ENCODE assay signal across 1 cellular context in genomic region chr19:4052993-4053422, GRCh38.
TF ChIP-seq lines count a peak whose summit lies in the region.

No MANE protein-coding gene starts in this region.

TF ChIP-seq in HepG2, 621 proteins besides CTCF, POLR2A, EP300 and RAD21 (continues in another document):
- 0 out of 2 replicates have a peak, but pooled peaks have one; percentile 1 for TF ChIP-seq UBTF (CRISPR knock-in tag; IDR thresholded peaks at IDR 0.05)
- no peak for TF ChIP-seq EZH2 (conservative IDR thresholded peaks at IDR 0.05; ENCODE audit: low read depth, low read length)
- TF ChIP-seq NCOR1 (IDR thresholded peaks at IDR 0.05; ENCODE audit: borderline replicate concordance, low read length) = peak; percentile 10; the same call in 1 of the 2 replicates
- no peak for TF ChIP-seq ZNF296 (CRISPR knock-in tag; conservative IDR thresholded peaks at IDR 0.05)
- no peak; the same call in 1 of the 2 replicates for TF ChIP-seq ZMYM4 (CRISPR knock-in tag; IDR thresholded peaks at IDR 0.05)
- TF ChIP-seq ZNF138 (CRISPR knock-in tag; IDR thresholded peaks at IDR 0.05; ENCODE audit: low read depth) = 0 out of 2 replicates have a peak, but pooled peaks have one; percentile 6
- no peak for TF ChIP-seq ZNF597 (CRISPR knock-in tag; IDR thresholded peaks at IDR 0.05)
- no peak for TF ChIP-seq LRRFIP1 (CRISPR knock-in tag; conservative IDR thresholded peaks at IDR 0.05)
- no peak for TF ChIP-seq ZBTB20 (CRISPR knock-in tag; IDR thresholded peaks at IDR 0.05; ENCODE audit: borderline replicate concordance, low read depth)
- TF ChIP-seq ZNF292 (CRISPR knock-in tag; IDR thresholded peaks at IDR 0.05; ENCODE audit: borderline replicate concordance, low read depth) = no peak
- TF ChIP-seq CBX5 (CRISPR knock-in tag; IDR thresholded peaks at IDR 0.05; ENCODE audit: borderline replicate concordance) = no peak
- peak; percentile 13; the same call in 1 of the 2 replicates for TF ChIP-seq ARID4A (CRISPR knock-in tag; IDR thresholded peaks at IDR 0.05; ENCODE audit: borderline replicate concordance)
- TF ChIP-seq ZBTB3 (CRISPR knock-in tag; IDR thresholded peaks at IDR 0.05; ENCODE audit: borderline replicate concordance, low read depth) = 0 out of 2 replicates have a peak, but pooled peaks have one; percentile 9
- no peak for TF ChIP-seq ZBTB8A (CRISPR knock-in tag; IDR thresholded peaks at IDR 0.05; ENCODE audit: borderline replicate concordance, low read depth)
- peak; percentile 23; the same call in 1 of the 3 replicates for TF ChIP-seq MXI1 (IDR thresholded peaks at IDR 0.05; ENCODE audit: borderline replicate concordance, low read depth, low read length)
- peak; percentile 49; the same call in 1 of the 2 replicates for TF ChIP-seq ZNF782 (CRISPR knock-in tag; IDR thresholded peaks at IDR 0.05; ENCODE audit: borderline replicate concordance)
- TF ChIP-seq KDM5B (CRISPR knock-in tag; IDR thresholded peaks at IDR 0.05; ENCODE audit: borderline replicate concordance) = peak; percentile 0; the same call in 1 of the 2 replicates
- no peak for TF ChIP-seq ZNF383 (CRISPR knock-in tag; IDR thresholded peaks at IDR 0.05; ENCODE audit: borderline replicate concordance)
- no peak for TF ChIP-seq ZFYVE20 (CRISPR knock-in tag; IDR thresholded peaks at IDR 0.05; ENCODE audit: borderline replicate concordance, low read depth)
- TF ChIP-seq BRCA1 (CRISPR knock-in tag; IDR thresholded peaks at IDR 0.05) = no peak
- 0 out of 2 replicates have a peak, but pooled peaks have one; percentile 13 for TF ChIP-seq MXD1 (CRISPR knock-in tag; IDR thresholded peaks at IDR 0.05)
- TF ChIP-seq TBX3 (IDR thresholded peaks at IDR 0.05; ENCODE audit: borderline replicate concordance) = no peak
- no peak for TF ChIP-seq ZNF772 (CRISPR knock-in tag; IDR thresholded peaks at IDR 0.05)
- TF ChIP-seq ZNF256 (CRISPR knock-in tag; conservative IDR thresholded peaks at IDR 0.05) = no peak
- TF ChIP-seq HOXD1 (CRISPR knock-in tag; IDR thresholded peaks at IDR 0.05) = no peak
- no peak for TF ChIP-seq RBM39 (IDR thresholded peaks at IDR 0.05; ENCODE audit: low read depth, low read length, poor library complexity, severe bottlenecking)
- no peak for TF ChIP-seq MAFK (conservative IDR thresholded peaks at IDR 0.05 in 1 of 2, IDR thresholded peaks at IDR 0.05 in 1 of 2; ENCODE audit: low read length in 2 of 2)
- peak; percentile 8; the same call in 1 of the 2 replicates for TF ChIP-seq PHF8 (CRISPR knock-in tag; IDR thresholded peaks at IDR 0.05)
- TF ChIP-seq ZNF350 (CRISPR knock-in tag; IDR thresholded peaks at IDR 0.05; ENCODE audit: borderline replicate concordance, low read depth) = no peak
- no peak for TF ChIP-seq RXRA (CRISPR knock-in tag; IDR thresholded peaks at IDR 0.05)
- TF ChIP-seq ZNF556 (CRISPR knock-in tag; IDR thresholded peaks at IDR 0.05; ENCODE audit: borderline replicate concordance) = 0 out of 2 replicates have a peak, but pooled peaks have one; percentile 7
- TF ChIP-seq ZNF709 (CRISPR knock-in tag; IDR thresholded peaks at IDR 0.05) = no peak
- 0 out of 2 replicates have a peak, but pooled peaks have one; percentile 53 for TF ChIP-seq ZNF605 (CRISPR knock-in tag; IDR thresholded peaks at IDR 0.05)
- no peak for TF ChIP-seq JDP2 (CRISPR knock-in tag; IDR thresholded peaks at IDR 0.05; ENCODE audit: borderline replicate concordance)
- TF ChIP-seq ZNF567 (CRISPR knock-in tag; IDR thresholded peaks at IDR 0.05; ENCODE audit: borderline replicate concordance) = no peak
- TF ChIP-seq MTF1 (CRISPR knock-in tag; IDR thresholded peaks at IDR 0.05) = no peak
- TF ChIP-seq ZFP90 (CRISPR knock-in tag; IDR thresholded peaks at IDR 0.05; ENCODE audit: borderline replicate concordance) = no peak
- no peak for TF ChIP-seq DNMT3B (CRISPR knock-in tag; conservative IDR thresholded peaks at IDR 0.05)
- TF ChIP-seq ZNF34 (CRISPR knock-in tag; IDR thresholded peaks at IDR 0.05; ENCODE audit: borderline replicate concordance) = no peak
- 0 out of 2 replicates have a peak, but pooled peaks have one; percentile 1 for TF ChIP-seq HNF1B (CRISPR knock-in tag; IDR thresholded peaks at IDR 0.05)
- no peak for TF ChIP-seq SAP130 (CRISPR knock-in tag; IDR thresholded peaks at IDR 0.05; ENCODE audit: low read depth)
- no peak for TF ChIP-seq ELF3 (CRISPR knock-in tag; IDR thresholded peaks at IDR 0.05)
- no peak; the same call in 1 of the 2 replicates for TF ChIP-seq ZFP91 (CRISPR knock-in tag; IDR thresholded peaks at IDR 0.05; ENCODE audit: borderline replicate concordance)
- no peak for TF ChIP-seq REPIN1 (CRISPR knock-in tag; IDR thresholded peaks at IDR 0.05; ENCODE audit: borderline replicate concordance, low read depth)
- TF ChIP-seq ZBTB37 (CRISPR knock-in tag; IDR thresholded peaks at IDR 0.05) = no peak
- no peak for TF ChIP-seq ZNF235 (CRISPR knock-in tag; IDR thresholded peaks at IDR 0.05; ENCODE audit: borderline replicate concordance)
- no peak for TF ChIP-seq SRY (CRISPR knock-in tag; IDR thresholded peaks at IDR 0.05)
